In the genomic region with DNA sequence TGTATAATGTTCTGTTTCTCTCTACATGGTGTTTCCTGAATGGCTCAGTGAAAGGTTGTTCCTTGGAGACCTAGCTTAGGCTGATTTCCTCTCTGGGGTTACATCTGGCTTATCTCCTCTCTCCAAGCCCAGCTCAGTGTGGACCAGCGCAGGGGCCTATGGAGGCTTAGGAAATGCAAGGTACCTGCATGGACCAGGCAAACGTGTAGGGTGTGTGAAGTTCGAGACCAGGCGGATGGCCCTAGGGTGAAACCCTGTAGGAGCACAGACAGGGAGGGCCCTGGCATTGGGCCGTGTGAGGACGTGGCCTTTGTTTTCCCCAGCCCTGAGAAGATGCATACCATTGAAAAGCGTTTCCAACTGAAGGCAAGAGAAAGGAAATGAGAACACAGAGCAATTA, we compare ENCODE assay signal across 24 cellular contexts. TPM values are rescaled to one million over a fixed set of nuclear protein-coding genes. Genes with fewer than 3 reads are reported as not detected.
"Had no signal": no experiment of that assay in that cellular context is flagged by ENCODE, and none has a peak within 500 bp of the region (broad histone marks: within the 10 kb centered on the region; RNA-seq: fewer than 3 reads in every experiment).

No MANE protein-coding gene starts in this region.

- H3K9me3 ChIP-seq: lower lobe of right lung, testis, transverse colon had no signal

- H3K4me1 ChIP-seq: lower lobe of right lung, transverse colon had no signal

- H3K36me3 Mint-ChIP-seq: activated CD8-positive, alpha-beta memory T cell treated with anti-CD3 and anti-CD28 coated beads, Interleukin-2, amount 10 ng/mL, durations not matched to agents 7 days and 5 days; activated naive CD4-positive, alpha-beta T cell treated with anti-CD3 and anti-CD28 coated beads, Interleukin-2, amount 50 U/mL, for 24 hours; immature natural killer cell; natural killer cell treated with Interleukin-12 subunit alpha and Interleukin-12 subunit beta and Interleukin-15 and Interleukin-18, amount 100 ng/mL, for 72 hours had no signal

- H3K9me3 Mint-ChIP-seq: activated naive CD4-positive, alpha-beta T cell treated with anti-CD3 and anti-CD28 coated beads, Interleukin-2, amount 50 U/mL, for 24 hours; immature natural killer cell; natural killer cell treated with Interleukin-12 subunit alpha and Interleukin-12 subunit beta and Interleukin-15 and Interleukin-18, amount 100 ng/mL, for 72 hours had no signal

- FAIRE-seq: endometrium, kidney, urothelium cell line had no signal

- H3K27ac Mint-ChIP-seq: activated CD8-positive, alpha-beta memory T cell treated with anti-CD3 and anti-CD28 coated beads, Interleukin-2, amount 10 ng/mL, durations not matched to agents 7 days and 5 days; activated CD8-positive, alpha-beta T cell treated with anti-CD3 and anti-CD28 coated beads, Interleukin-2, amount 10 ng/mL, durations not matched to agents 7 days and 5 days; activated naive CD4-positive, alpha-beta T cell treated with anti-CD3 and anti-CD28 coated beads, Interleukin-2, amount 50 U/mL, for 24 hours; activated naive CD8-positive, alpha-beta T cell treated with anti-CD3 and anti-CD28 coated beads, Interleukin-2, amount 50 U/mL, for 24 hours; activated T-helper 2 cell treated with anti-CD3 and anti-CD28 coated beads, Interferon-gamma antibody, Interleukin-2, Interleukin-4, amounts not matched to agents 10 μg/mL and 5 μg/mL and 100 μg/mL, durations not matched to agents 14 hours and 24 hours and 36 hours; immature natural killer cell; natural killer cell treated with Interleukin-12 subunit alpha and Interleukin-12 subunit beta and Interleukin-15 and Interleukin-18, amount 100 ng/mL, for 72 hours had no signal

- H3K27ac ChIP-seq: lower lobe of right lung, testis, transverse colon had no signal

- H3K4me3 ChIP-seq: lower lobe of right lung, smooth muscle cell, testis, transverse colon had no signal

- DNase-seq: activated CD4-positive, alpha-beta T cell treated with anti-CD3 and anti-CD28 coated beads for 1 hour; activated CD4-positive, alpha-beta T cell treated with anti-CD3 and anti-CD28 coated beads, Interleukin-2, amount 50 U/mL, for 1 hour; activated CD8-positive, alpha-beta memory T cell treated with anti-CD3 and anti-CD28 coated beads, Interleukin-2, amount 10 ng/mL, durations not matched to agents 7 days and 5 days; activated CD8-positive, alpha-beta T cell treated with anti-CD3 and anti-CD28 coated beads, Interleukin-2, amount 10 ng/mL, durations not matched to agents 7 days and 5 days; activated naive CD8-positive, alpha-beta T cell treated with anti-CD3 and anti-CD28 coated beads, Interleukin-2, amount 50 U/mL, for 24 hours; activated T-cell treated with anti-CD3 and anti-CD28 coated beads, Interleukin-2, amount 50 U/mL, for 48 hours; amygdala; central memory CD4-positive, alpha-beta T cell; erythroblast; immature natural killer cell; kidney; lower lobe of right lung; mesenchymal stem cell; retina; stimulated activated CD4-positive, alpha-beta T cell treated with anti-CD3 and anti-CD28 coated beads, Interleukin-2, amount 100 ng/mL, for 24 hours; stimulated activated naive CD8-positive, alpha-beta T cell treated with anti-CD3 and anti-CD28 coated beads, Interleukin-15, Interleukin-2, amounts not matched to agents 100 U/mL and 50 U/mL, for 24 hours; testis; transverse colon had no signal

- H3K4me1 Mint-ChIP-seq: activated CD8-positive, alpha-beta memory T cell treated with anti-CD3 and anti-CD28 coated beads, Interleukin-2, amount 10 ng/mL, durations not matched to agents 7 days and 5 days; activated naive CD4-positive, alpha-beta T cell treated with anti-CD3 and anti-CD28 coated beads, Interleukin-2, amount 50 U/mL, for 24 hours had no signal

- H3K4me2 ChIP-seq: smooth muscle cell had no signal

- H3K4me3 Mint-ChIP-seq: activated CD8-positive, alpha-beta memory T cell treated with anti-CD3 and anti-CD28 coated beads, Interleukin-2, amount 10 ng/mL, durations not matched to agents 7 days and 5 days; activated CD8-positive, alpha-beta T cell treated with anti-CD3 and anti-CD28 coated beads, Interleukin-2, amount 10 ng/mL, durations not matched to agents 7 days and 5 days; activated naive CD4-positive, alpha-beta T cell treated with anti-CD3 and anti-CD28 coated beads, Interleukin-2, amount 50 U/mL, for 24 hours; activated naive CD8-positive, alpha-beta T cell treated with anti-CD3 and anti-CD28 coated beads, Interleukin-2, amount 50 U/mL, for 24 hours; immature natural killer cell; natural killer cell treated with Interleukin-12 subunit alpha and Interleukin-12 subunit beta and Interleukin-15 and Interleukin-18, amount 100 ng/mL, for 72 hours had no signal

- H3K27me3 Mint-ChIP-seq: activated CD8-positive, alpha-beta memory T cell treated with anti-CD3 and anti-CD28 coated beads, Interleukin-2, amount 10 ng/mL, durations not matched to agents 7 days and 5 days; activated naive CD4-positive, alpha-beta T cell treated with anti-CD3 and anti-CD28 coated beads, Interleukin-2, amount 50 U/mL, for 24 hours; activated naive CD8-positive, alpha-beta T cell treated with anti-CD3 and anti-CD28 coated beads, Interleukin-2, amount 50 U/mL, for 24 hours had no signal

- H3K36me3 ChIP-seq: lower lobe of right lung, transverse colon had no signal

- ATAC-seq: activated CD8-positive, alpha-beta memory T cell treated with anti-CD3 and anti-CD28 coated beads, Interleukin-2, amount 10 ng/mL, durations not matched to agents 7 days and 5 days; activated CD8-positive, alpha-beta T cell treated with anti-CD3 and anti-CD28 coated beads, Interleukin-2, amount 10 ng/mL, durations not matched to agents 7 days and 5 days; activated naive CD8-positive, alpha-beta T cell treated with anti-CD3 and anti-CD28 coated beads, Interleukin-2, amount 50 U/mL, for 24 hours; lower lobe of right lung; stimulated activated naive CD8-positive, alpha-beta T cell treated with anti-CD3 and anti-CD28 coated beads, Interleukin-15, Interleukin-2, amounts not matched to agents 100 U/mL and 50 U/mL, for 24 hours had no signal

- H3K27me3 ChIP-seq: testis, transverse colon had no signal

RNA-seq across cellular contexts. Expression of a gene that starts 59.0 kb away (rescaled TPM):
- total RNA-seq: activated CD8-positive, alpha-beta T cell treated with anti-CD3 and anti-CD28 coated beads, Interleukin-2, amount 10 ng/mL, durations not matched to agents 7 days and 5 days had no signal
